8 cellular contexts compared by ENCODE assay signal in the genomic region with DNA sequence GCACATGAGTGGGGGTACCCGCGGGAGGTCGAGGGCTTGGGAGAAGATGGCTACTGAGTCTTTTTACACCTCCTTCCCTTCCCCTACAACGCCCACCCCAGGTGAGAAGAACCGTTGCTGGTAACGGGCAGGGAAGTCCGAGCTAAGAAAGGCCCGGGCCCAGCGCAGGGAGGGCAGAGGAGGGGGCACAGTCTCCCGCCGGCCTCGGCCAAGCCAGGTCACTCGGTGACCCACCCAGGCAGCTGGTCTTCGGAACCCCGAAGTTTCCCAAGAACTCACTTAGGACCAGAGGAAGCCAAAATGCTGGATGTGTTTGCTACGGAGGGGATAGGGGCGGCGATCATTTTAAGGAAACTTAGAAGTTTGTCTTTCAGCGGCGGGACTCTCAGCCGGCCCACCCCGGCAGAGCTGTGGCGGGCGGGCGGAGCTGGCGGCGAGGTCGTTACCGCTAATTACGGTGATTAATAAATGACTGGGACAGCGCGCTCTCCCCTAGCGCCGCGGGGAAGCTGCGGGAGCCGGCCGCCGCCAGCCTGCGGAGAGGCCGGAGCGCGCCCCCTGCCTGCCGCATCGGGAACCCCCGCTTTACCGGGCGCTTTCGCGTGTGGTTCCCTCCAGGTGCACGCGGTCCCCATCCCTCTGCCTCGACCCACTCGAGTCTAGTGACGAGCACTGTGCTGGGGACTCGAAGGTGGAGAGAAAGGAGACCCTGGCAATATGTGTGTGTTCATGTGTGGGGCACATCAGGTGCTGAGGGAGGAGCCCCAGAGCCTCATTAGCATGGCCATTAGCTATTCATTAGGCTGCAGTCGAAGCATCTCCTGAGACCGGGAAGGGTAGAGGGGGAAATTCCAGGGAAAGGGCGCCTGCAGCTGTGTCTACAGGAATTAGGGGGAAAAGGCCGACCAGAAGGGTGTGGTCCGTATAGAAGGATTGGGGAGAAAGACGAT. TPM values are rescaled to one million over a fixed set of nuclear protein-coding genes. Genes with fewer than 3 reads are reported as not detected.
A peak's percentile ranks its signal among the peaks of the same experiment; 100 is the strongest.
DNase-seq lines count a peak whose midpoint lies in the region; ATAC-seq and TF ChIP-seq lines count a peak whose summit lies in the region.

No MANE protein-coding gene starts in this region.

- H3K36me3 ChIP-seq in HUES48 (ENCODE audit: control insufficient read depth, insufficient read depth, low read length) = no peaks in the 10 kb centered on the region
- H3K36me3 ChIP-seq in testis (ENCODE audit: low read depth, missing control alignments) = no peaks in the 10 kb centered on the region
- H3K36me3 ChIP-seq in SJCRH30 = no peaks in the 10 kb centered on the region

- H3K4me3 ChIP-seq in GM12864 (ENCODE audit: low read depth, low read length) (no peak overlapping the region), HUES48 (ENCODE audit: low read depth, low read length) (peak overlapping the region; percentile 47), testis (no peak overlapping the region), SJCRH30 (no peak overlapping the region)

- no peaks in the 10 kb centered on the region for H3K36me3 Mint-ChIP-seq in activated CD4-positive, alpha-beta memory T cell treated with anti-CD3 and anti-CD28 coated beads for 36 hours
- H3K36me3 Mint-ChIP-seq in effector memory CD8-positive, alpha-beta T cell (ENCODE audit: insufficient read depth) = peaks cover 3% of the 10 kb centered on the region

- WGBS in testis, 2 donors = 0 to 3% methylated on average over 36 to 58 of the region's 62 CpGs

- peak; percentile 69 for ATAC-seq in effector memory CD8-positive, alpha-beta T cell (replicated peaks)
- no peak for ATAC-seq in GM21825 (IDR thresholded peaks at IDR 0.05; ENCODE audit: unreplicated experiment)

- no peaks in the 10 kb centered on the region for H3K9me3 ChIP-seq in HUES48 (ENCODE audit: control insufficient read depth, insufficient read depth, low read length)
- no peaks in the 10 kb centered on the region for H3K9me3 ChIP-seq in testis
- H3K9me3 ChIP-seq in SJCRH30 (replicated peaks) = no peaks in the 10 kb centered on the region

- DNase-seq in GM12864 (ENCODE audit: low read depth) (no peak), midbrain (lab: John Stamatoyannopoulos, UW) (peak; percentile 34), testis (peak; percentile 52), SJCRH30 (no peak)
- peak; percentile 68 for DNase-seq in activated CD4-positive, alpha-beta memory T cell treated with anti-CD3 and anti-CD28 coated beads for 36 hours
- peak; percentile 31 to 47 (median 42) for DNase-seq in effector memory CD8-positive, alpha-beta T cell

- TF ChIP-seq CTCF in GM12864 (IDR thresholded peaks at IDR 0.05; ENCODE audit: low read depth, low read length, missing control alignments) = peak; percentile 62
- TF ChIP-seq CTCF in testis (IDR thresholded peaks at IDR 0.05) = peak; percentile 55 to 81 (median 67)

- TF ChIP-seq POLR2A in testis (IDR thresholded peaks at IDR 0.05) = no peak

- intact Hi-C loops in activated CD4-positive, alpha-beta memory T cell treated with anti-CD3 and anti-CD28 coated beads for 36 hours (cut with micrococcal nuclease) = loop anchor here (1.0 to 10.0 kb wide), 5 partner anchors 29 to 451 kb away; a partner anchor contains a TSS
- intact Hi-C loops in testis (cut with DNase I; ENCODE audit: low total_unique reads) = no loop called here

- H3K27ac ChIP-seq in HUES48 (ENCODE audit: low read depth, low read length) (no peak overlapping the region), testis (no peak overlapping the region), SJCRH30 (no peak overlapping the region)

- H3K27ac Mint-ChIP-seq in activated CD4-positive, alpha-beta memory T cell treated with anti-CD3 and anti-CD28 coated beads for 36 hours = no peak overlapping the region
- H3K27ac Mint-ChIP-seq in effector memory CD8-positive, alpha-beta T cell = no peak overlapping the region

- no peak overlapping the region for H3K9ac ChIP-seq in HUES48 (ENCODE audit: low read depth, low read length)

- H3K4me1 ChIP-seq in HUES48 (ENCODE audit: control insufficient read depth, insufficient read depth, low read length) = peaks cover 12% of the 10 kb centered on the region
- H3K4me1 ChIP-seq in testis = peaks cover 25% of the 10 kb centered on the region
- no peaks in the 10 kb centered on the region for H3K4me1 ChIP-seq in SJCRH30

- H3K27me3 ChIP-seq in HUES48 (ENCODE audit: control insufficient read depth, insufficient read depth, low read length) (peaks cover 100% of the 10 kb centered on the region), testis (no peaks in the 10 kb centered on the region), SJCRH30 (no peaks in the 10 kb centered on the region)

- peaks cover 36% of the 10 kb centered on the region for H3K4me1 Mint-ChIP-seq in activated CD4-positive, alpha-beta memory T cell treated with anti-CD3 and anti-CD28 coated beads for 36 hours (ENCODE audit: low read depth)
- H3K4me1 Mint-ChIP-seq in effector memory CD8-positive, alpha-beta T cell (ENCODE audit: low read depth in 2 of 2) = peaks cover 22 to 23% of the 10 kb centered on the region in 2 donors

- peaks cover 77% of the 10 kb centered on the region for H3K27me3 Mint-ChIP-seq in activated CD4-positive, alpha-beta memory T cell treated with anti-CD3 and anti-CD28 coated beads for 36 hours
- peaks cover 93 to 94% of the 10 kb centered on the region in 2 donors for H3K27me3 Mint-ChIP-seq in effector memory CD8-positive, alpha-beta T cell

- no peaks in the 10 kb centered on the region for H3K9me3 Mint-ChIP-seq in activated CD4-positive, alpha-beta memory T cell treated with anti-CD3 and anti-CD28 coated beads for 36 hours
- no peaks in the 10 kb centered on the region for H3K9me3 Mint-ChIP-seq in effector memory CD8-positive, alpha-beta T cell

- CTCF ChIA-PET in activated CD4-positive, alpha-beta memory T cell treated with anti-CD3 and anti-CD28 coated beads for 36 hours (lab: Charles Lee) = interaction anchor here (0.6 to 3.0 kb wide), 31 partner anchors 8 to 258 kb away, joined by 3 to 30 read pairs (median 4); a partner anchor contains a TSS

- H3K4me3 Mint-ChIP-seq in activated CD4-positive, alpha-beta memory T cell treated with anti-CD3 and anti-CD28 coated beads for 36 hours = no peak overlapping the region
- peak overlapping the region in 1 of 2 donors; percentile 45 for H3K4me3 Mint-ChIP-seq in effector memory CD8-positive, alpha-beta T cell

- POLR2A ChIA-PET in activated CD4-positive, alpha-beta memory T cell treated with anti-CD3 and anti-CD28 coated beads for 36 hours (lab: Charles Lee) = interaction anchor here (0.6 to 1.0 kb wide), 2 partner anchors 26 to 87 kb away, joined by 3 to 4 read pairs; a partner anchor contains a TSS

RNA-seq across cellular contexts. Expression of a gene that starts 0.9 kb away (rescaled TPM):
- total RNA-seq in activated CD4-positive, alpha-beta memory T cell treated with anti-CD3 and anti-CD28 coated beads for 36 hours = 10 to 100 TPM in 1 of 2 experiments, 1 to 10 TPM in 1; 9.0 to 10.4 TPM
- total RNA-seq in testis = 10 to 100 TPM; 11.8 to 31.6 TPM
- polyA plus RNA-seq in testis (ENCODE audit: insufficient read depth, low read depth, low replicate concordance) = 12.9 TPM
- 5.1 and 7.0 TPM in 2 replicates for total RNA-seq in SJCRH30 (2014; rRNA removed; shearing (Covaris generic))

RNA-seq across cellular contexts. Expression of a gene that starts 31.5 kb away (rescaled TPM):
- total RNA-seq in activated CD4-positive, alpha-beta memory T cell treated with anti-CD3 and anti-CD28 coated beads for 36 hours = not detected
- 1 to 10 TPM; 5.7 to 8.4 TPM for total RNA-seq in testis
- polyA plus RNA-seq in testis (ENCODE audit: insufficient read depth, low read depth, low replicate concordance) = 7.0 TPM
- 0.10 and 0.22 TPM in 2 replicates for total RNA-seq in SJCRH30 (2014; rRNA removed; shearing (Covaris generic))

RNA-seq across cellular contexts. Expression of a gene that starts 52.9 kb away (rescaled TPM):
- not detected for total RNA-seq in activated CD4-positive, alpha-beta memory T cell treated with anti-CD3 and anti-CD28 coated beads for 36 hours
- not detected for total RNA-seq in testis
- not detected for polyA plus RNA-seq in testis (ENCODE audit: insufficient read depth, low read depth, low replicate concordance)
- not detected in 2 replicates for total RNA-seq in SJCRH30 (2014; rRNA removed; shearing (Covaris generic))

Comparison
In these comparisons a context has a peak if more than half of its experiments do, and no peak if none do; other contexts are left out.
1. DNase-seq: peak in activated CD4-positive, alpha-beta memory T cell treated with anti-CD3 and anti-CD28 coated beads for 36 hours (single experiment), effector memory CD8-positive, alpha-beta T cell (3 of 3), midbrain (single experiment) and testis (single experiment); none in GM12864 (single experiment) and SJCRH30 (0 of 2).